In the genomic region with DNA sequence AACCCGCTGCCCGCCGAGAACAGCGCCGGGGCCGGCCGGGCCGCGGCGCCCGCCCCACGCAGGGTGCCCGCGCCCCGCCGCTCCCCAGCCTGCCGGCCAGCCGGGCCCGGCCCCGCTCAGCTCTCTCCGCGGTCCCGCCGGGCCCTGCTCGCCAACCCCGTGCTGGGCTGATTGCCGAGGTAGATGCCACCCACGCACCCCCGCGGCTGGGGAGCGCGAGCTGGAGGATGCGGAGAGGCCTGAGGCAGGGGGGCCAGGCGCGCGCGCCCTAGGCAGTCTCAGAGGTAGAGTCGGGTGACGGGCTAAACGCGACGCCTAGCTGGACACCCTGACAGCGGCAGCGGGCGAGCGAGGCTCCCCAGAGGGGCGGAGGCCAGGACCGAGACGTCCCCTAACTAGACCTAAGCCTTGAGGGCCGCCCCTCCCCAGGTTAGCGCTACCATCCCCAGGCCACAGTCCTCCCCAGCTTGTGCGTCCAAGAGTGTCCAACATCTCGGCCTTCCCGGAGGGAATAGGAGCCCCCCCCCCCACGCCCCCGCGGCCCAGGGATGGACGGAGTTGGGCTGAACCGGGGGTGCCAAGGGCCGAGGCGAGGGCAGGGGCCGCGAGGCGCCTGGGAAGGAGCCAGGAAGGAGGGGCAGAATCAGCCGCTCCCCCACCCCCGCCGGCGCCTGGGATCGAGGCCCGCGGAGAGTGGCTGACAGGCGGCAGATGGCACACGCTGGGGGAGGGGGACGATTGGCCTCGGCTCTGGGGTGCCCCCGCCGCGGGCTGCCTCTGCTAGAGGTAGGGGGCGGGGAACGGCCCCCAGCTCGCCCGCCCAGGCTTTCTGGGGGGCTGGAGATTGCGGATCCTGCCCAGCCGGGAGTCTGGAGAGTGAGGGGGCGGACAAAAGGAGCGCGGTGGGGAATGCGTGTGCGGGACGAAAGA, we compare ENCODE assay signal across 8 cellular contexts. TPM values are rescaled to one million over a fixed set of nuclear protein-coding genes. Genes with fewer than 3 reads are reported as not detected.
DNase-seq lines count a peak whose midpoint lies in the region; ATAC-seq and TF ChIP-seq lines count a peak whose summit lies in the region.

No MANE protein-coding gene starts in this region.

- POLR2A ChIA-PET in activated CD4-positive, alpha-beta T cell treated with anti-CD3 and anti-CD28 coated beads for 36 hours (lab: Charles Lee), result no interaction called here
- POLR2A ChIA-PET in activated CD4-positive, alpha-beta T cell treated with anti-CD3 and anti-CD28 coated beads, Interleukin-2, amount 10 ng/mL, durations not matched to agents 7 days and 5 days (lab: Charles Lee), result no interaction called here

- peaks cover 31% of the 10 kb centered on the region for H3K27me3 Mint-ChIP-seq in activated CD4-positive, alpha-beta T cell treated with anti-CD3 and anti-CD28 coated beads for 36 hours
- H3K27me3 Mint-ChIP-seq in activated CD4-positive, alpha-beta T cell treated with anti-CD3 and anti-CD28 coated beads, Interleukin-2, amount 10 ng/mL, durations not matched to agents 7 days and 5 days, result peaks cover 56% of the 10 kb centered on the region

- H3K4me3 Mint-ChIP-seq in activated CD4-positive, alpha-beta T cell treated with anti-CD3 and anti-CD28 coated beads for 36 hours, result no peak overlapping the region
- no peak overlapping the region for H3K4me3 Mint-ChIP-seq in activated CD4-positive, alpha-beta T cell treated with anti-CD3 and anti-CD28 coated beads, Interleukin-2, amount 10 ng/mL, durations not matched to agents 7 days and 5 days

- H3K4me1 ChIP-seq in left ventricle myocardium inferior (peaks cover 43% of the 10 kb centered on the region), psoas muscle (peaks cover 3% of the 10 kb centered on the region)

- ATAC-seq in activated CD4-positive, alpha-beta T cell treated with anti-CD3 and anti-CD28 coated beads for 36 hours, result peak; percentile 22
- ATAC-seq in psoas muscle, result peak; percentile 5 to 39 (median 18)
- no peak for ATAC-seq in HG03095 (IDR thresholded peaks at IDR 0.05; ENCODE audit: unreplicated experiment)

- intact Hi-C loops in activated CD4-positive, alpha-beta T cell treated with anti-CD3 and anti-CD28 coated beads for 36 hours (cut with DNase I, micrococcal nuclease), result loop anchor here (5.0 kb wide), 4 partner anchors 64 to 576 kb away; a partner anchor contains a TSS
- intact Hi-C loops in left ventricle myocardium inferior (cut with micrococcal nuclease), result loop anchor here (10.0 kb wide), 1 partner anchor 84 kb away; no protein-coding TSS in a partner anchor
- intact Hi-C loops in psoas muscle (cut with DNase I), result loop anchor here (5.0 to 10.0 kb wide), 7 partner anchors 46 to 1514 kb away; no protein-coding TSS in a partner anchor

- H3K27ac Mint-ChIP-seq in activated CD4-positive, alpha-beta T cell treated with anti-CD3 and anti-CD28 coated beads for 36 hours, result no peak overlapping the region
- no peak overlapping the region for H3K27ac Mint-ChIP-seq in activated CD4-positive, alpha-beta T cell treated with anti-CD3 and anti-CD28 coated beads, Interleukin-2, amount 10 ng/mL, durations not matched to agents 7 days and 5 days

- H3K27me3 ChIP-seq in left ventricle myocardium inferior (ENCODE audit: low read depth) (peaks cover 5% of the 10 kb centered on the region), psoas muscle (ENCODE audit: insufficient read depth in 3 of 3, low read length in 2 of 3) (no peaks in the 10 kb centered on the region)

- H3K36me3 ChIP-seq in left ventricle myocardium inferior (no peaks in the 10 kb centered on the region), psoas muscle (ENCODE audit: insufficient read depth in 1 of 2, low read depth in 1 of 2) (no peaks in the 10 kb centered on the region)

- DNase-seq in activated CD4-positive, alpha-beta T cell treated with anti-CD3 and anti-CD28 coated beads for 36 hours, result peak; percentile 72
- DNase-seq in activated CD4-positive, alpha-beta T cell treated with anti-CD3 and anti-CD28 coated beads, Interleukin-2, amount 10 ng/mL, durations not matched to agents 7 days and 5 days, result no peak
- DNase-seq in activated naive CD4-positive, alpha-beta T cell treated with Interleukin-2 at 50 U/mL for 16 hours, result peak; percentile 54
- DNase-seq in left ventricle myocardium inferior, result peak; percentile 55
- peak; percentile 72 to 77 for DNase-seq in psoas muscle
- DNase-seq in NCI-H510A treated with DMSO at 0.1 percent for 48 hours (lab: John Stamatoyannopoulos, UW), result no peak
- DNase-seq in amniotic stem cell (lab: John Stamatoyannopoulos, UW), result no peak

- H3K9me3 ChIP-seq in left ventricle myocardium inferior (replicated peaks) (no peaks in the 10 kb centered on the region), psoas muscle (no peaks in the 10 kb centered on the region)

- H3K36me3 Mint-ChIP-seq in activated CD4-positive, alpha-beta T cell treated with anti-CD3 and anti-CD28 coated beads for 36 hours (ENCODE audit: low read depth), result no peaks in the 10 kb centered on the region
- H3K36me3 Mint-ChIP-seq in activated CD4-positive, alpha-beta T cell treated with anti-CD3 and anti-CD28 coated beads, Interleukin-2, amount 10 ng/mL, durations not matched to agents 7 days and 5 days (ENCODE audit: low read depth), result peaks cover 1% of the 10 kb centered on the region

- no peaks in the 10 kb centered on the region for H3K9me3 Mint-ChIP-seq in activated CD4-positive, alpha-beta T cell treated with anti-CD3 and anti-CD28 coated beads for 36 hours (ENCODE audit: low read depth)
- H3K9me3 Mint-ChIP-seq in activated CD4-positive, alpha-beta T cell treated with anti-CD3 and anti-CD28 coated beads, Interleukin-2, amount 10 ng/mL, durations not matched to agents 7 days and 5 days, result no peaks in the 10 kb centered on the region

- no peak for TF ChIP-seq CTCF in left ventricle myocardium inferior (IDR thresholded peaks at IDR 0.05; ENCODE audit: borderline replicate concordance)
- TF ChIP-seq CTCF in psoas muscle (IDR thresholded peaks at IDR 0.05), result no peak

- H3K4me3 ChIP-seq in left ventricle myocardium inferior, result peak overlapping the region; percentile 87
- H3K4me3 ChIP-seq in psoas muscle, result peak overlapping the region; percentile 74

- 1 to 2% (median 2%) methylated on average over 57 to 90 of the region's 90 CpGs for WGBS in psoas muscle, 3 donors

- H3K4me1 Mint-ChIP-seq in activated CD4-positive, alpha-beta T cell treated with anti-CD3 and anti-CD28 coated beads for 36 hours, result peaks cover 5% of the 10 kb centered on the region
- peaks cover 13% of the 10 kb centered on the region for H3K4me1 Mint-ChIP-seq in activated CD4-positive, alpha-beta T cell treated with anti-CD3 and anti-CD28 coated beads, Interleukin-2, amount 10 ng/mL, durations not matched to agents 7 days and 5 days

- peak overlapping the region; percentile 97 for H3K27ac ChIP-seq in left ventricle myocardium inferior (replicated peaks)
- H3K27ac ChIP-seq in psoas muscle, result peak overlapping the region; percentile 90

- CTCF ChIA-PET in activated CD4-positive, alpha-beta T cell treated with anti-CD3 and anti-CD28 coated beads for 36 hours (lab: Charles Lee), result interaction anchor here (0.6 to 1.9 kb wide), 12 partner anchors 12 to 1078 kb away, joined by 3 to 8 read pairs (median 3); a partner anchor contains a TSS
- CTCF ChIA-PET in activated CD4-positive, alpha-beta T cell treated with anti-CD3 and anti-CD28 coated beads, Interleukin-2, amount 10 ng/mL, durations not matched to agents 7 days and 5 days (lab: Charles Lee), result interaction anchor here (0.6 to 1.8 kb wide), 8 partner anchors 12 to 809 kb away, joined by 3 to 11 read pairs (median 4); no protein-coding TSS in a partner anchor

RNA-seq across cellular contexts. Expression of a gene that starts 2.6 kb away (rescaled TPM):
- not detected for total RNA-seq in activated CD4-positive, alpha-beta T cell treated with anti-CD3 and anti-CD28 coated beads for 36 hours
- not detected for total RNA-seq in activated CD4-positive, alpha-beta T cell treated with anti-CD3 and anti-CD28 coated beads, Interleukin-2, amount 10 ng/mL, durations not matched to agents 7 days and 5 days
- total RNA-seq in left ventricle myocardium inferior (8.6 TPM), psoas muscle (10 to 100 TPM; 14.4 to 30.7 (median 20.6) TPM)
- 1 to 10 TPM; 2.3 to 5.4 (median 4.4) TPM for polyA plus RNA-seq in psoas muscle

Comparison
In these comparisons a context has a peak if more than half of its experiments do, and no peak if none do; other contexts are left out.
1. DNase-seq: peak in activated CD4-positive, alpha-beta T cell treated with anti-CD3 and anti-CD28 coated beads for 36 hours (single experiment), activated naive CD4-positive, alpha-beta T cell treated with Interleukin-2 at 50 U/mL for 16 hours (single experiment), left ventricle myocardium inferior (single experiment) and psoas muscle (2 of 2); none in activated CD4-positive, alpha-beta T cell treated with anti-CD3 and anti-CD28 coated beads, Interleukin-2, amount 10 ng/mL, durations not matched to agents 7 days and 5 days (single experiment), NCI-H510A treated with DMSO at 0.1 percent for 48 hours (single experiment) and amniotic stem cell (single experiment).